Comparison of ENCODE assay signal across 15 cellular contexts in the genomic region with DNA sequence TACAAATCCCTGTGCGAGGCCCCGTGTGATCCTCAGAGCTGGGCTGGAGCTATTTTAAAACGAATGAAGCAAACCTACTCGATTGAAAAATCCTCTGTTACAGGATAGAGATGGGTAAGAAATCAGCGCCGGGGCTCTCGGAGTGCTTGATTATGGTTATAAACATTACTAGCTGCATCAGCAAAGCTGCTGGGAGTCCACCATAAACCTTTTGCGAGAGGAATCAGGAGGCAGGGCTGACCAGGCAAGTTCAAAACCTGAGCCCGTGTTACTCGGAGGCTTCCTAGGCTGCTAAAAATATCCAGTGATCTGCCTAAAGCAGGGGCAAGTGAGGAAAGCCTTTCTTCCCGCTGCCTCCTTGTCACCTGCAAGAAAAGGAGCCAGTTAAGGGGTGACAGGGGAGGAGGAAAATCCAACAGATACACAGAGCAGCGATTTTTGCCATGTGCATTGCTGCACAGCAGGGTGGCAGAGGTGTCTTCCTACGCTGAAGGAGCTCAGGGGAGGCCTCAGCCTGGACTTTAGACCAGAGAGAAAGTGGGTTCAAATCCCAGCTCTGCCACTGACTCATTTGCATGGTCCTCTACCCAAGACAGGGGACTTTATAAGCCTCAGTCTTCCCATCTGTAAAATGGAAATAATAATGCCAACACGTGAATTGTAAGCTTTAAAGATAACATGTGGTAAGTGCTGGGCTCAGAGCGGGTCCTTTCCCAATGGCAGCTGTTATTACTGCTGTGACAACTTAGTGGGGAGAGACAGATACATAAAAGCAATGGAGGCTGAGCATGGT.
"Had no signal": no experiment of that assay in that cellular context is flagged by ENCODE, and none has a peak within 500 bp of the region (broad histone marks: within the 10 kb centered on the region; RNA-seq: fewer than 3 reads in every experiment).

No MANE protein-coding gene starts in this region.

- H3K27ac ChIP-seq: gastroesophageal sphincter, thyroid gland, vagina had no signal

- FAIRE-seq: astrocyte had no signal

- ATAC-seq: activated CD8-positive, alpha-beta T cell treated with anti-CD3 and anti-CD28 coated beads, Interleukin-2, amount 10 ng/mL, durations not matched to agents 7 days and 5 days; gastroesophageal sphincter; naive thymus-derived CD8-positive, alpha-beta T cell; T-cell; WTC11 had no signal

- H3K36me3 ChIP-seq: gastroesophageal sphincter, thyroid gland, vagina had no signal

- H3K27ac Mint-ChIP-seq: activated CD8-positive, alpha-beta T cell treated with anti-CD3 and anti-CD28 coated beads, Interleukin-2, amount 10 ng/mL, durations not matched to agents 7 days and 5 days; activated naive CD4-positive, alpha-beta T cell treated with anti-CD3 and anti-CD28 coated beads for 36 hours; activated T-helper 1 cell treated with anti-CD3 and anti-CD28 coated beads, Interleukin-12 subunit alpha, Interleukin-12 subunit beta, Interleukin-2, Interleukin-4 antibody, amounts not matched to agents 30 ng/mL and 10 ng/mL and 1 ng/mL, durations not matched to agents 14 hours and 24 hours and 36 hours; naive thymus-derived CD8-positive, alpha-beta T cell; T-cell; WTC11 had no signal

- DNase-seq: activated CD4-positive, alpha-beta T cell treated with anti-CD3 and anti-CD28 coated beads for 48 hours; activated CD8-positive, alpha-beta T cell treated with anti-CD3 and anti-CD28 coated beads, Interleukin-2, amount 10 ng/mL, durations not matched to agents 7 days and 5 days; activated naive CD4-positive, alpha-beta T cell treated with anti-CD3 and anti-CD28 coated beads for 36 hours; effector memory CD4-positive, alpha-beta T cell; mucosa of descending colon; naive thymus-derived CD8-positive, alpha-beta T cell; T-cell; thyroid gland had no signal

- H3K27me3 ChIP-seq: gastroesophageal sphincter, thyroid gland, vagina had no signal

- H3K4me1 ChIP-seq: vagina had no signal

- H3K36me3 Mint-ChIP-seq: T-cell had no signal

- H3K4me3 Mint-ChIP-seq: activated CD8-positive, alpha-beta T cell treated with anti-CD3 and anti-CD28 coated beads, Interleukin-2, amount 10 ng/mL, durations not matched to agents 7 days and 5 days; activated naive CD4-positive, alpha-beta T cell treated with anti-CD3 and anti-CD28 coated beads for 36 hours; activated T-helper 1 cell treated with anti-CD3 and anti-CD28 coated beads, Interleukin-12 subunit alpha, Interleukin-12 subunit beta, Interleukin-2, Interleukin-4 antibody, amounts not matched to agents 30 ng/mL and 10 ng/mL and 1 ng/mL, durations not matched to agents 14 hours and 24 hours and 36 hours; central memory CD8-positive, alpha-beta T cell; naive thymus-derived CD8-positive, alpha-beta T cell; T-cell; WTC11 had no signal

- H3K4me3 ChIP-seq: gastroesophageal sphincter, lung, mucosa of descending colon, thyroid gland, vagina had no signal

- H3K9me3 ChIP-seq: thyroid gland, vagina had no signal

- H3K4me1 Mint-ChIP-seq: central memory CD8-positive, alpha-beta T cell; naive thymus-derived CD8-positive, alpha-beta T cell; T-cell had no signal
